26 cellular contexts compared by ENCODE assay signal in genomic region chr14:77083082-77083481, GRCh38. TPM values are rescaled to one million over a fixed set of nuclear protein-coding genes. Genes with fewer than 3 reads are reported as not detected.
"Had no signal": no experiment of that assay in that cellular context is flagged by ENCODE, and none has a peak within 500 bp of the region (broad histone marks: within the 10 kb centered on the region; RNA-seq: fewer than 3 reads in every experiment).

No MANE protein-coding gene starts in this region.

- ATAC-seq: activated CD8-positive, alpha-beta T cell treated with anti-CD3 and anti-CD28 coated beads, Interleukin-2, amount 10 ng/mL, durations not matched to agents 7 days and 5 days; activated naive CD4-positive, alpha-beta T cell treated with anti-CD3 and anti-CD28 coated beads, Interleukin-2, amount 50 U/mL, for 72 hours; esophagus mucosa; mucosa of descending colon had no signal

- H3K27ac Mint-ChIP-seq: activated CD4-positive, alpha-beta T cell treated with anti-CD3 and anti-CD28 coated beads, Interleukin-2, amount 10 ng/mL, durations not matched to agents 7 days and 5 days; activated CD8-positive, alpha-beta T cell treated with anti-CD3 and anti-CD28 coated beads, Interleukin-2, amount 10 ng/mL, durations not matched to agents 7 days and 5 days; activated naive CD4-positive, alpha-beta T cell treated with anti-CD3 and anti-CD28 coated beads, Interleukin-2, amount 50 U/mL, for 72 hours; activated T-helper 1 cell treated with anti-CD3 and anti-CD28 coated beads, Interleukin-12 subunit alpha, Interleukin-12 subunit beta, Interleukin-2, Interleukin-4 antibody, amounts not matched to agents 30 ng/mL and 10 ng/mL and 1 ng/mL, durations not matched to agents 14 hours and 24 hours and 36 hours; stimulated activated naive CD8-positive, alpha-beta T cell treated with anti-CD3 and anti-CD28 coated beads, Interleukin-15, Interleukin-2, amounts not matched to agents 100 ng/mL and 50 ng/mL, for 24 hours had no signal

- H3K4me3 Mint-ChIP-seq: activated CD4-positive, alpha-beta T cell treated with anti-CD3 and anti-CD28 coated beads, Interleukin-2, amount 10 ng/mL, durations not matched to agents 7 days and 5 days; activated CD8-positive, alpha-beta T cell treated with anti-CD3 and anti-CD28 coated beads, Interleukin-2, amount 10 ng/mL, durations not matched to agents 7 days and 5 days; activated T-helper 1 cell treated with anti-CD3 and anti-CD28 coated beads, Interleukin-12 subunit alpha, Interleukin-12 subunit beta, Interleukin-2, Interleukin-4 antibody, amounts not matched to agents 30 ng/mL and 10 ng/mL and 1 ng/mL, durations not matched to agents 14 hours and 24 hours and 36 hours; stimulated activated naive CD8-positive, alpha-beta T cell treated with anti-CD3 and anti-CD28 coated beads, Interleukin-15, Interleukin-2, amounts not matched to agents 100 ng/mL and 50 ng/mL, for 24 hours had no signal

- DNase-seq: activated CD4-positive, alpha-beta T cell treated with anti-CD3 and anti-CD28 coated beads, Interleukin-2, amount 10 ng/mL, durations not matched to agents 7 days and 5 days; activated CD4-positive, CD25-positive, alpha-beta regulatory T cell treated with anti-CD3 and anti-CD28 coated beads, Interleukin-2, amount 50 U/mL, for 72 hours; activated CD8-positive, alpha-beta T cell treated with anti-CD3 and anti-CD28 coated beads, Interleukin-2, amount 10 ng/mL, durations not matched to agents 7 days and 5 days; activated gamma-delta T cell treated with Interleukin-2 at 50 U/mL for 16 hours; aorta; brain microvascular endothelial cell; central memory CD4-positive, alpha-beta T cell; dermis blood vessel endothelial cell; effector CD8-positive, alpha-beta T cell; foreskin melanocyte; glutamatergic neuron; hippocampal formation; mucosa of descending colon; occipital lobe; retina; stimulated activated CD4-positive, alpha-beta T cell treated with anti-CD3 and anti-CD28 coated beads, Interleukin-4, amount 100 ng/mL, for 24 hours; substantia nigra; tibial artery had no signal

RNA-seq across cellular contexts. Expression of gene ZDHHC22, which starts 58.5 kb away (rescaled TPM):
- total RNA-seq: activated CD4-positive, alpha-beta T cell treated with anti-CD3 and anti-CD28 coated beads, Interleukin-2, amount 10 ng/mL, durations not matched to agents 7 days and 5 days; activated CD8-positive, alpha-beta T cell treated with anti-CD3 and anti-CD28 coated beads, Interleukin-2, amount 10 ng/mL, durations not matched to agents 7 days and 5 days; activated naive CD4-positive, alpha-beta T cell treated with anti-CD3 and anti-CD28 coated beads, Interleukin-2, amount 50 U/mL, for 72 hours; activated T-helper 1 cell treated with anti-CD3 and anti-CD28 coated beads, Interleukin-12 subunit alpha, Interleukin-12 subunit beta, Interleukin-2, Interleukin-4 antibody, amounts not matched to agents 30 ng/mL and 10 ng/mL and 1 ng/mL, durations not matched to agents 14 hours and 24 hours and 36 hours; aorta; dermis blood vessel endothelial cell; esophagus mucosa; liver; posterior vena cava; T-helper 2 cell treated with Interferon-gamma antibody and Interleukin-4, amounts not matched to agents 100 ng/mL and 5 ng/mL, for 36 hours; ureter had no signal
- polyA plus RNA-seq: aorta, liver had no signal
